ENCODE assay signal across 1 cellular context in genomic region chr12:52990206-52990605, GRCh38.
TF ChIP-seq lines count a peak whose summit lies in the region.

No MANE protein-coding gene starts in this region.

TF ChIP-seq in K562, 482 proteins besides CTCF, POLR2A, EP300 and RAD21:
- TF ChIP-seq ESRRB (CRISPR knock-in tag; IDR thresholded peaks at IDR 0.05; ENCODE audit: borderline replicate concordance) (no peak), ZNF146 (CRISPR knock-in tag; IDR thresholded peaks at IDR 0.05; ENCODE audit: unreplicated experiment) (no peak), FIP1L1 (IDR thresholded peaks at IDR 0.05; ENCODE audit: low read depth, low read length, poor library complexity, severe bottlenecking) (no peak), KDM2B (CRISPR knock-in tag; IDR thresholded peaks at IDR 0.05) (no peak), EWSR1 (IDR thresholded peaks at IDR 0.05; ENCODE audit: borderline replicate concordance, low read depth, partially characterized antibody) (no peak), ELF4 (CRISPR knock-in tag; IDR thresholded peaks at IDR 0.05) (no peak), ZNF696 (CRISPR knock-in tag; conservative IDR thresholded peaks at IDR 0.05) (no peak), OTX1 (CRISPR knock-in tag; IDR thresholded peaks at IDR 0.05) (no peak), ID3 (CRISPR knock-in tag; IDR thresholded peaks at IDR 0.05) (no peak), ID3 (tag; IDR thresholded peaks at IDR 0.05) (no peak), MEF2D (tag; conservative IDR thresholded peaks at IDR 0.05; ENCODE audit: low read depth) (no peak)
